ENCODE assay signal across 31 cellular contexts in the genomic region with DNA sequence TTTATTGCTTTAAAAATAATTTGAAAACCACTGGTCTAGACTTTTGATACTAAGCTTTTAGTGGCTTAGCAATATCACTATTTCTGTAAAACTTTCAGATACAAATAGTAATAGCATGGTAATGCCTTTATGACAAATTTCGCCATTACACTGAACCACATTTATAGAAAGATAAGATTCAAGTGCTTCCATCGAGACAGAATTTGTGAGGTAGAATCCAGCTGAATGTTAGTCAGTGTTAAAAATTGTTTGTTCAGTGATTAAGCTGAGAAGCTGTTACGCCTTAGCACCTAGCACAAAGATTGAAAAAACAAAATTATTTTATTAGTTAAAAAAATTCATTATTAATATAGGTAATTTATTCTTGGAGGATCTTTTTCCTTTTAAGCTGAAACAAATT. TPM values are rescaled to one million over a fixed set of nuclear protein-coding genes. Genes with fewer than 3 reads are reported as not detected.
"Had no signal": no experiment of that assay in that cellular context is flagged by ENCODE, and none has a peak within 500 bp of the region (broad histone marks: within the 10 kb centered on the region; RNA-seq: fewer than 3 reads in every experiment).

No MANE protein-coding gene starts in this region.

- H3K4me3 ChIP-seq: breast epithelium, K562, Peyer's patch had no signal

- H3K36me3 ChIP-seq: breast epithelium, Peyer's patch had no signal

- H3K9me3 ChIP-seq: breast epithelium, Peyer's patch had no signal

- DNase-seq: activated CD4-positive, alpha-beta memory T cell treated with anti-CD3 and anti-CD28 coated beads for 36 hours; activated CD4-positive, alpha-beta T cell treated with anti-CD3 and anti-CD28 coated beads for 4 hours; activated CD4-positive, alpha-beta T cell treated with anti-CD3 and anti-CD28 coated beads, Interleukin-2, amount 50 U/mL, for 1 hour; activated CD8-positive, alpha-beta memory T cell treated with anti-CD3 and anti-CD28 coated beads for 24 hours; activated CD8-positive, alpha-beta memory T cell treated with anti-CD3 and anti-CD28 coated beads, Interleukin-2, amount 10 ng/mL, durations not matched to agents 7 days and 5 days; activated CD8-positive, alpha-beta memory T cell treated with anti-CD3 and anti-CD28 coated beads, Interleukin-2, amount 50 U/mL, for 48 hours; activated effector memory CD4-positive, alpha-beta T cell treated with Interleukin-2 at 50 U/mL for 16 hours; activated naive CD4-positive, alpha-beta T cell treated with anti-CD3 and anti-CD28 coated beads, Interleukin-2, amount 10 ng/mL, durations not matched to agents 7 days and 5 days; activated naive CD8-positive, alpha-beta T cell treated with anti-CD3 and anti-CD28 coated beads, Interleukin-2, amount 50 U/mL, for 24 hours; activated T-cell treated with anti-CD3 and anti-CD28 coated beads, Interleukin-2, amount 50 U/mL, for 48 hours; amniotic stem cell; aorta; caudate nucleus; cerebellar nuclear complex; NCI-H1105 treated with DMSO at 0.1 percent for 48 hours; NCI-H1436; NCI-H1694; NCI-H1930; NCI-H2081 treated with DMSO at 0.1 percent for 48 hours; NCI-H345; NCI-H524 treated with DMSO at 0.1 percent for 48 hours; Peyer's patch; RPMI8226; SIG-M5 had no signal

- ATAC-seq: activated CD4-positive, CD25-positive, alpha-beta regulatory T cell treated with anti-CD3 and anti-CD28 coated beads, Interleukin-2, amount 50 U/mL, for 24 hours; activated CD8-positive, alpha-beta memory T cell treated with anti-CD3 and anti-CD28 coated beads, Interleukin-2, amount 10 ng/mL, durations not matched to agents 7 days and 5 days; activated naive CD8-positive, alpha-beta T cell treated with anti-CD3 and anti-CD28 coated beads, Interleukin-2, amount 50 U/mL, for 24 hours; K562; Right ventricle myocardium inferior; WTC11 had no signal

- H3K4me1 ChIP-seq: breast epithelium had no signal

- H3K27ac ChIP-seq: breast epithelium, Peyer's patch had no signal

- H3K27me3 ChIP-seq: breast epithelium, Peyer's patch had no signal

RNA-seq across cellular contexts. Expression of a gene that starts 36.5 kb away (rescaled TPM):
- total RNA-seq: activated CD4-positive, alpha-beta memory T cell treated with anti-CD3 and anti-CD28 coated beads for 36 hours; activated CD8-positive, alpha-beta memory T cell treated with anti-CD3 and anti-CD28 coated beads, Interleukin-2, amount 10 ng/mL, durations not matched to agents 7 days and 5 days; aorta; breast epithelium; K562; NCI-H460; Right ventricle myocardium inferior; SK-MEL-5; WTC11 had no signal
- polyA plus RNA-seq: K562 had no signal
